Comparison of ENCODE assay signal across 1 cellular context in the genomic region with DNA sequence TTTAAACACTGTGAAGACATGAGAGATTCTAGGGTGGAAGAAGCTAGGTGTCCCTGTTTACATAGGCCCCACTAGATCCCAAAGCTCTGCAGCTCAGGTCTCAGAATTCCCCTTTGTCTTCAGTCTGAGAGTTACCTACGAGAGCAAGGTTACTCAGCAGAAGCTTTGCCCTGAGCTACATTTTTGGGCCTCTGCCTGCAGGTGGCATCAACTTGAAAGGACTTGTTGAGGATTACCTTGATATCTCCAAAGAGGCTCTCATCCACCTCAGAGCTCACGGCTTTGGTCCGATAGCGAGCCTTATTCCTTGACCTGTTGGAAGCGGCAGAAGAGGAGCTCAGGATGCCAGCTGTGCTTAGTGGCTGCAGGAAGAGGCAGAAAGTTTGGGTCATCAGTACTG.
TF ChIP-seq lines count a peak whose summit lies in the region.

No MANE protein-coding gene starts in this region.

TF ChIP-seq in H1, 55 proteins besides CTCF, POLR2A, EP300 and RAD21:
- TF ChIP-seq SP2 (IDR thresholded peaks at IDR 0.05; ENCODE audit: low read length) (no peak), CHD1 (IDR thresholded peaks at IDR 0.05; ENCODE audit: low read depth, low read length) (no peak), RXRA (IDR thresholded peaks at IDR 0.05; ENCODE audit: insufficient read depth, low read depth, low read length) (no peak), FOSL1 (IDR thresholded peaks at IDR 0.05; ENCODE audit: insufficient read depth, low read depth, low read length) (no peak), RFX5 (IDR thresholded peaks at IDR 0.05; ENCODE audit: borderline replicate concordance, low read depth, low read length) (no peak), PHF8 (conservative IDR thresholded peaks at IDR 0.05; ENCODE audit: low read depth, low read length) (no peak), BCL11A (IDR thresholded peaks at IDR 0.05; ENCODE audit: low read depth in 2 of 2, low read length in 2 of 2) (no peak), CTBP2 (IDR thresholded peaks at IDR 0.05; ENCODE audit: borderline replicate concordance, insufficient read depth, insufficient read length, low read length) (no peak), TAF1 (IDR thresholded peaks at IDR 0.05; ENCODE audit: low read depth, low read length) (no peak), BACH1 (IDR thresholded peaks at IDR 0.05; ENCODE audit: low read length) (no peak), GABPA (IDR thresholded peaks at IDR 0.05; ENCODE audit: borderline replicate concordance, insufficient read depth, low read length) (no peak), MAFK (IDR thresholded peaks at IDR 0.05; ENCODE audit: low read depth, low read length) (no peak), POLR2AphosphoS5 (IDR thresholded peaks at IDR 0.05; ENCODE audit: low read depth, low read length) (no peak)
